8 cellular contexts compared by ENCODE assay signal in genomic region chr21:37368536-37369279, GRCh38. TPM values are rescaled to one million over a fixed set of nuclear protein-coding genes. Genes with fewer than 3 reads are reported as not detected.
DNase-seq lines count a peak whose midpoint lies in the region; ATAC-seq and TF ChIP-seq lines count a peak whose summit lies in the region.

No MANE protein-coding gene starts in this region.

- no peaks in the 10 kb centered on the region for H3K9me3 ChIP-seq in ES-I3 (ENCODE audit: control insufficient read depth, insufficient read depth, low read length)

- H3K27ac Mint-ChIP-seq in naive B cell = peak overlapping the region; percentile 81 to 100 (median 90)

- no peak for TF ChIP-seq POLR2A in NB4 (IDR thresholded peaks at IDR 0.05; ENCODE audit: extremely low read depth, insufficient read length)

- H3K4me1 Mint-ChIP-seq in naive B cell = peaks cover 47 to 71% (median 70%) of the 10 kb centered on the region in 3 donors

- H3K4me3 Mint-ChIP-seq in naive B cell = peak overlapping the region; percentile 81 to 99 (median 92)

- H3K4me3 ChIP-seq in NB4 (ENCODE audit: low read depth, low read length) (peak overlapping the region; percentile 81), choroid plexus epithelial cell (ENCODE audit: low read depth, low read length) (peak overlapping the region; percentile 93)

- H3K9me3 Mint-ChIP-seq in naive B cell = no peaks in the 10 kb centered on the region

- peak; percentile 30 for DNase-seq in NB4 (ENCODE audit: low read depth)
- DNase-seq in choroid plexus epithelial cell (ENCODE audit: low read depth) = peak; percentile 23
- DNase-seq in naive B cell = no peak
- DNase-seq in left lobe of liver (ENCODE audit: low spot score) = no peak

- TF ChIP-seq CTCF in NB4 (IDR thresholded peaks at IDR 0.05; ENCODE audit: low read depth, low read length) (no peak), choroid plexus epithelial cell (conservative IDR thresholded peaks at IDR 0.05; ENCODE audit: low read depth, low read length) (no peak)

- H3K9ac ChIP-seq in ES-I3 (ENCODE audit: low read depth, low read length) = peak overlapping the region; percentile 61

- H3K4me1 ChIP-seq in ES-I3 (ENCODE audit: insufficient read depth, low read length) = peaks cover 29% of the 10 kb centered on the region

- no peaks in the 10 kb centered on the region for H3K36me3 ChIP-seq in ES-I3 (ENCODE audit: insufficient read depth, low read length)

- H3K27me3 Mint-ChIP-seq in naive B cell = no peaks in the 10 kb centered on the region

- ATAC-seq in naive B cell (ENCODE audit: low read depth in 2 of 2) (no peak), GM21390 (IDR thresholded peaks at IDR 0.05; ENCODE audit: unreplicated experiment) (no peak), HG03460 (IDR thresholded peaks at IDR 0.05; ENCODE audit: unreplicated experiment) (no peak), GM18870 (IDR thresholded peaks at IDR 0.05; ENCODE audit: unreplicated experiment) (no peak), left lobe of liver (no peak)

- peaks cover 4 to 8% of the 10 kb centered on the region in 2 donors for H3K36me3 Mint-ChIP-seq in naive B cell

RNA-seq across cellular contexts. Expression of gene DYRK1A, which starts 2.1 kb away (rescaled TPM):
- polyA plus RNA-seq in naive B cell (ENCODE audit: low read depth in 6 of 6) = 10 to 100 TPM in 3 of 6 donors, 1 to 10 TPM in 3; 5.9 to 14.3 (median 10.2) TPM
- total RNA-seq in left lobe of liver = 21.6 TPM

Comparison
In these comparisons a context has a peak if more than half of its experiments do, and no peak if none do; other contexts are left out.
1. DNase-seq: peak in NB4 (single experiment) and choroid plexus epithelial cell (single experiment); none in naive B cell (single experiment) and left lobe of liver (single experiment).